13 cellular contexts compared by ENCODE assay signal in genomic region chr16:341095-341973, GRCh38. TPM values are rescaled to one million over a fixed set of nuclear protein-coding genes. Genes with fewer than 3 reads are reported as not detected.
DNase-seq lines count a peak whose midpoint lies in the region; ATAC-seq and TF ChIP-seq lines count a peak whose summit lies in the region.
"Not testable (repeated sequence)": the region's sequence is repeated elsewhere in the genome, so short reads cannot be mapped to it uniquely, and the experiment has no call there.
"Had no signal": no experiment of that assay in that cellular context is flagged by ENCODE, and none has a peak within 500 bp of the region (broad histone marks: within the 10 kb centered on the region; RNA-seq: fewer than 3 reads in every experiment).

No MANE protein-coding gene starts in this region.

- not testable (repeated sequence) for ATAC-seq in WTC11; naive thymus-derived CD8-positive, alpha-beta T cell

- DNase-seq in HL-60 (ENCODE audit: low read depth in 1 of 2, low spot score in 1 of 2); WTC11 (ENCODE audit: low spot score); immature natural killer cell; naive thymus-derived CD8-positive, alpha-beta T cell; neural crest cell (ENCODE audit: low read depth, low spot score): not testable (repeated sequence)

- CTCF ChIA-PET in WTC11 (lab: Charles Lee): interaction anchor here (0.6 to 3.7 kb wide), 3 partner anchors 8 to 21 kb away, joined by 3 to 24 read pairs (median 6); partner anchors contain the start of gene AXIN1

- H3K36me3 Mint-ChIP-seq in WTC11 (peaks cover 42% of the 10 kb centered on the region), immature natural killer cell (peaks cover 26 to 34% (median 30%) of the 10 kb centered on the region in 3 donors), neural crest cell (ENCODE audit: low read depth) (peaks cover 23% of the 10 kb centered on the region)
- H3K36me3 Mint-ChIP-seq in dendritic cell treated with granulocyte-macrophage colony-stimulating factor and Interleukin-4, amounts not matched to agents 40 ng/mL and 50 ng/mL, for 4 days (ENCODE audit: low read depth): peaks cover 52% of the 10 kb centered on the region
- peaks cover 0 to 46% (median 4%) of the 10 kb centered on the region in 3 donors for H3K36me3 Mint-ChIP-seq in naive thymus-derived CD8-positive, alpha-beta T cell

- not testable (repeated sequence) for TF ChIP-seq CTCF in HL-60 (IDR thresholded peaks at IDR 0.05; ENCODE audit: insufficient read depth, low read length); WTC11 (IDR thresholded peaks at IDR 0.05); neural crest cell (conservative IDR thresholded peaks at IDR 0.05); neutrophil (IDR thresholded peaks at IDR 0.05)

- not testable (repeated sequence) for H3K27me3 ChIP-seq in BLaER1 treated with 17β-estradiol and CSF1 and Interleukin-3, amounts not matched to agents 10 nM and 100 nM; HL-60 (ENCODE audit: insufficient read depth, poor library complexity, severe bottlenecking); neutrophil

- not testable (repeated sequence) for H3K27me3 Mint-ChIP-seq in WTC11 (ENCODE audit: low read depth); dendritic cell treated with granulocyte-macrophage colony-stimulating factor and Interleukin-4, amounts not matched to agents 40 ng/mL and 50 ng/mL, for 4 days; naive thymus-derived CD8-positive, alpha-beta T cell; neural crest cell (ENCODE audit: low read depth)
- H3K27me3 Mint-ChIP-seq in immature natural killer cell (ENCODE audit: low read depth in 3 of 3): peaks cover 16 to 43% (median 33%) of the 10 kb centered on the region in 3 donors

- not testable (repeated sequence) for H3K9me3 Mint-ChIP-seq in WTC11; dendritic cell treated with granulocyte-macrophage colony-stimulating factor and Interleukin-4, amounts not matched to agents 40 ng/mL and 50 ng/mL, for 4 days; immature natural killer cell; naive thymus-derived CD8-positive, alpha-beta T cell; neural crest cell

- intact Hi-C loops in dendritic cell treated with granulocyte-macrophage colony-stimulating factor and Interleukin-4, amounts not matched to agents 40 ng/mL and 50 ng/mL, for 4 days (cut with micrococcal nuclease): not testable (repeated sequence)

- POLR2A ChIA-PET in WTC11 (lab: Charles Lee): not testable (repeated sequence)
- POLR2A ChIA-PET in naive thymus-derived CD8-positive, alpha-beta T cell (lab: Charles Lee): interaction anchor here (0.7 to 1.2 kb wide), 2 partner anchors 9 to 88 kb away, joined by 3 read pairs; no protein-coding TSS in a partner anchor

- peak overlapping the region in 6 of 11 experiments; percentile 50 to 83 (median 65); a peak in 9 of 22 replicates for H3K27ac ChIP-seq in BLaER1 treated with 17β-estradiol and CSF1 and Interleukin-3, amounts not matched to agents 10 nM and 100 nM
- peak overlapping the region; percentile 94 for H3K27ac ChIP-seq in HL-60 (replicated peaks)
- peak overlapping the region; percentile 76 for H3K27ac ChIP-seq in neutrophil

- not testable (repeated sequence) for H3K4me3 ChIP-seq in BLaER1 treated with 17β-estradiol and CSF1 and Interleukin-3, amounts not matched to agents 10 nM and 100 nM; HL-60 (replicated peaks; ENCODE audit: insufficient read depth, low read length); neutrophil (ENCODE audit: low read depth in 1 of 2, low read length in 1 of 2)

- peaks cover 11% of the 10 kb centered on the region for H3K4me1 Mint-ChIP-seq in WTC11
- H3K4me1 Mint-ChIP-seq in dendritic cell treated with granulocyte-macrophage colony-stimulating factor and Interleukin-4, amounts not matched to agents 40 ng/mL and 50 ng/mL, for 4 days (ENCODE audit: low read depth): peaks cover 68% of the 10 kb centered on the region
- peaks cover 82 to 89% of the 10 kb centered on the region in 2 donors for H3K4me1 Mint-ChIP-seq in immature natural killer cell
- H3K4me1 Mint-ChIP-seq in naive thymus-derived CD8-positive, alpha-beta T cell: peaks cover 31 to 85% (median 80%) of the 10 kb centered on the region in 4 donors
- H3K4me1 Mint-ChIP-seq in neural crest cell: not testable (repeated sequence)

- H4K20me1 ChIP-seq in BLaER1 treated with 17β-estradiol and CSF1 and Interleukin-3, amounts not matched to agents 10 nM and 100 nM: peaks cover 89 to 100% (median 96%) of the 10 kb centered on the region in 11 experiments

- H3K4me2 ChIP-seq in BLaER1 treated with 17β-estradiol and CSF1 and Interleukin-3, amounts not matched to agents 10 nM and 100 nM: peak overlapping the region in 6 of 11 experiments; percentile 75 to 93 (median 84); a peak in 9 of 22 replicates

- H3K4me1 ChIP-seq in BLaER1 treated with 17β-estradiol and CSF1 and Interleukin-3, amounts not matched to agents 10 nM and 100 nM: peaks cover 45 to 62% (median 49%) of the 10 kb centered on the region in 10 experiments
- H3K4me1 ChIP-seq in neutrophil (ENCODE audit: control insufficient read depth in 1 of 2, insufficient read depth in 1 of 2, low read depth in 1 of 2, low read length in 1 of 2): peaks cover 69 to 87% of the 10 kb centered on the region in 2 experiments

- H3K36me3 ChIP-seq in BLaER1 treated with 17β-estradiol and CSF1 and Interleukin-3, amounts not matched to agents 10 nM and 100 nM: peaks cover 44 to 62% (median 55%) of the 10 kb centered on the region in 11 experiments
- peaks cover 19% of the 10 kb centered on the region for H3K36me3 ChIP-seq in neutrophil

- H3K9me3 ChIP-seq in BLaER1 treated with 17β-estradiol and CSF1 and Interleukin-3, amounts not matched to agents 10 nM and 100 nM (replicated peaks in 1 of 11); neutrophil: not testable (repeated sequence)

- not testable (repeated sequence) for H3K4me3 Mint-ChIP-seq in WTC11; dendritic cell treated with granulocyte-macrophage colony-stimulating factor and Interleukin-4, amounts not matched to agents 40 ng/mL and 50 ng/mL, for 4 days; neural crest cell
- H3K4me3 Mint-ChIP-seq in immature natural killer cell: peak overlapping the region; percentile 77 to 89 (median 81)
- H3K4me3 Mint-ChIP-seq in naive thymus-derived CD8-positive, alpha-beta T cell: peak overlapping the region in 9 of 10 donors; percentile 4 to 79 (median 70)

- H3K27ac Mint-ChIP-seq in WTC11 (peak overlapping the region; percentile 81; the same call in 1 of the 2 replicates), immature natural killer cell (peak overlapping the region; percentile 90 to 96 (median 95)), neural crest cell (ENCODE audit: unreplicated experiment) (peak overlapping the region; percentile 15)
- H3K27ac Mint-ChIP-seq in dendritic cell treated with granulocyte-macrophage colony-stimulating factor and Interleukin-4, amounts not matched to agents 40 ng/mL and 50 ng/mL, for 4 days: peak overlapping the region; percentile 66
- H3K27ac Mint-ChIP-seq in naive thymus-derived CD8-positive, alpha-beta T cell: peak overlapping the region in 8 of 10 donors; percentile 15 to 85 (median 43)

- H3K9ac ChIP-seq in BLaER1 treated with 17β-estradiol and CSF1 and Interleukin-3, amounts not matched to agents 10 nM and 100 nM: peak overlapping the region in 2 of 11 experiments; percentile 19 to 62; a peak in 1 of 22 replicates

RNA-seq across cellular contexts. Expression of gene AXIN1, which starts 11.2 kb away (rescaled TPM):
- total RNA-seq in WTC11 (2021): 48.0 to 50.3 TPM (median 48.9 TPM) in 3 replicates
- polyA plus RNA-seq in immature natural killer cell: 10 to 100 TPM in 1 of 3 donors, 1 to 10 TPM in 2; 1.9 to 12.5 (median 5.2) TPM
- 10 to 100 TPM; 40.7 to 44.0 TPM for total RNA-seq in naive thymus-derived CD8-positive, alpha-beta T cell
- 1 to 10 TPM; 1.6 to 4.1 (median 2.2) TPM for polyA plus RNA-seq in naive thymus-derived CD8-positive, alpha-beta T cell
- 36.4 and 38.2 TPM in 2 replicates for total RNA-seq in neural crest cell

RNA-seq across cellular contexts. Expression of gene MRPL28, which starts 29.0 kb away (rescaled TPM):
- 119 to 144 TPM (median 140 TPM) in 3 replicates for total RNA-seq in WTC11 (2021)
- 100 to 1,000 TPM in 2 of 3 donors, 10 to 100 TPM in 1; 98.6 to 139 (median 106) TPM for polyA plus RNA-seq in immature natural killer cell
- 10 to 100 TPM; 32.4 to 33.3 TPM for total RNA-seq in naive thymus-derived CD8-positive, alpha-beta T cell
- polyA plus RNA-seq in naive thymus-derived CD8-positive, alpha-beta T cell: 10 to 100 TPM; 57.4 to 66.6 (median 64.7) TPM
- 80.4 and 84.6 TPM in 2 replicates for total RNA-seq in neural crest cell

RNA-seq across cellular contexts. Expression of gene PGAP6, which starts 40.4 kb away (rescaled TPM):
- total RNA-seq in WTC11 (2021) (104 to 108 TPM (median 107 TPM) in 3 replicates), neural crest cell (56.4 and 62.0 TPM in 2 replicates)
- polyA plus RNA-seq in immature natural killer cell: 10 to 100 TPM; 16.0 to 35.9 (median 23.7) TPM
- total RNA-seq in naive thymus-derived CD8-positive, alpha-beta T cell: 10 to 100 TPM; 80.1 to 80.4 TPM
- polyA plus RNA-seq in naive thymus-derived CD8-positive, alpha-beta T cell: 10 to 100 TPM; 19.5 to 38.1 (median 22.0) TPM

RNA-seq across cellular contexts. Expression of gene NME4, which starts 55.7 kb away (rescaled TPM):
- total RNA-seq in WTC11 (2021) (467 to 550 TPM (median 535 TPM) in 3 replicates), neural crest cell (233 and 254 TPM in 2 replicates)
- 10 to 100 TPM; 30.4 to 53.7 (median 36.5) TPM for polyA plus RNA-seq in immature natural killer cell
- 10 to 100 TPM; 29.7 to 33.2 TPM for total RNA-seq in naive thymus-derived CD8-positive, alpha-beta T cell
- 10 to 100 TPM; 38.9 to 61.9 (median 60.7) TPM for polyA plus RNA-seq in naive thymus-derived CD8-positive, alpha-beta T cell

RNA-seq across cellular contexts. Expression of gene PDIA2, which starts 58.4 kb away (rescaled TPM):
- total RNA-seq in WTC11 (2021): 1.9 to 2.4 TPM (median 2.3 TPM) in 3 replicates
- polyA plus RNA-seq in immature natural killer cell: not detected
- under 1 TPM in 1 of 2 experiments, not detected in 1; 0.44 TPM for total RNA-seq in naive thymus-derived CD8-positive, alpha-beta T cell
- polyA plus RNA-seq in naive thymus-derived CD8-positive, alpha-beta T cell: not detected
- total RNA-seq in neural crest cell: 1.4 and 2.1 TPM in 2 replicates
- total RNA-seq: A673; CD4-positive, CD25-positive, alpha-beta regulatory T cell; CD8-positive, alpha-beta memory T cell; GM23248 had no signal
- polyA plus RNA-seq: BJ; CD4-positive, CD25-positive, alpha-beta regulatory T cell; CD8-positive, alpha-beta memory T cell; GM23248 had no signal

Comparison
In these comparisons a context has a peak if more than half of its experiments do, and no peak if none do; other contexts are left out.
1. H3K27ac Mint-ChIP-seq: peak in every context shown above with its lines; median percentile 95 in immature natural killer cell; 81 in WTC11; 66 in dendritic cell treated with granulocyte-macrophage colony-stimulating factor and Interleukin-4, amounts not matched to agents 40 ng/mL and 50 ng/mL, for 4 days; 43 in naive thymus-derived CD8-positive, alpha-beta T cell; 15 in neural crest cell.